In the genomic region with DNA sequence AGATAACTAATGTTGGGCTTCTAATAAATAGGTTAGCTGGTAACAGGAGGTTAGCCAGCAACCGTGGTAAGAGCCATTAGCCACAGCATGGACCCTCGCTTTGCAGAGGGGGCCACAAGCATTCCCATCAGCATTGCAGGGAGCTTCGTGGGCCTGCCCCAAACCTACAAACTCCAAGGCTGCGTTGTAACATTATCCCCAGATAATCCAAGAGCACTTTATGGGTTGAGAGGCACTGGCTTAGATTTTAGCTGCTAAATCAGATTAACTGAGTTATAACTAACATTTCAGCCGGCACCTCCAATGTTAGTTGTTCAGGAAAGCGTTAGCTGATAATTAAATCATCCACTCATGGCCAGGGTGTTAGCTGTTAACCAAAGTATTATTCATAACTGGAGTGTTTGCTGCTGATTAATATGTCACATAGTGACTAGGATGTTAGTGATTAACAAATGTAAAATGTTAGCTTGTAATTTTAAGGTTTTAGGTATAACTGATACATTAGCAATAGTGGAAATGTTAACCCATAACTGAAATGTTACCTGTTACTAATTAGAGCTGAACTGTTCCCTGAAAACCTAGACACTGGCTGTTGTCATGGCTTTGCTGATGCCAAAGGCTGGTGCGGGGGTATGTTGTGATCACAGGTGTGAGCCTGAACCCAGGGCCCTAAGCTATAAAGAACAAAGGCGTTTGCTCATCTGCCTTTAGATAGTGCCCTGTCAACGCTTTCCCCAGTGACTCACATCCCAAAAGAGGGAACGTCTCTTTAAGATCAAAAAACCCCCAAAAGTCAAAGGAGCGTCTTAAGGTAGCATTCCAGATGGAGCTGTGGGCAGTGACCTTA, we compare ENCODE assay signal across 10 cellular contexts. TPM values are rescaled to one million over a fixed set of nuclear protein-coding genes. Genes with fewer than 3 reads are reported as not detected.
DNase-seq lines count a peak whose midpoint lies in the region; ATAC-seq, FAIRE-seq and TF ChIP-seq lines count a peak whose summit lies in the region.
"Had no signal": no experiment of that assay in that cellular context is flagged by ENCODE, and none has a peak within 500 bp of the region (broad histone marks: within the 10 kb centered on the region; RNA-seq: fewer than 3 reads in every experiment).

No MANE protein-coding gene starts in this region.

- no peaks in the 10 kb centered on the region for H4K20me1 ChIP-seq in astrocyte (ENCODE audit: insufficient read depth, low read length)

- intact Hi-C loops in gastrocnemius medialis (cut with DNase I; ENCODE audit: low total_unique reads), result no loop called here

- peak; percentile 13 for FAIRE-seq in astrocyte (lab: Jason Lieb, UNC)

- no peak overlapping the region for H2AFZ ChIP-seq in astrocyte (ENCODE audit: low read depth, low read length)

- H3K9me3 Mint-ChIP-seq in activated naive CD4-positive, alpha-beta T cell treated with anti-CD3 and anti-CD28 coated beads, Interleukin-2, amount 50 U/mL, for 24 hours, result no peaks in the 10 kb centered on the region
- H3K9me3 Mint-ChIP-seq in astrocyte (ENCODE audit: unreplicated experiment), result peaks cover 2% of the 10 kb centered on the region
- H3K9me3 Mint-ChIP-seq: T-helper 1 cell treated with Interleukin-12 subunit alpha and Interleukin-12 subunit beta and Interleukin-4 antibody, amounts not matched to agents 30 μg/mL and 1 μg/mL, for 36 hours had no signal

- ATAC-seq in HG03196 (IDR thresholded peaks at IDR 0.05; ENCODE audit: unreplicated experiment), result peak; percentile 46
- no peak for ATAC-seq in gastrocnemius medialis
- no peak for ATAC-seq in GM21367 (IDR thresholded peaks at IDR 0.05; ENCODE audit: unreplicated experiment)
- no peak for ATAC-seq in HG03439 (IDR thresholded peaks at IDR 0.05; ENCODE audit: unreplicated experiment)

- TF ChIP-seq CTCF in astrocyte (IDR thresholded peaks at IDR 0.05; ENCODE audit: insufficient read depth, low read depth, low read length), result no peak
- TF ChIP-seq CTCF in gastrocnemius medialis (IDR thresholded peaks at IDR 0.05 in 4 of 5, conservative IDR thresholded peaks at IDR 0.05 in 1 of 5), result no peak

- peak overlapping the region; percentile 35 for H3K27ac Mint-ChIP-seq in activated naive CD4-positive, alpha-beta T cell treated with anti-CD3 and anti-CD28 coated beads, Interleukin-2, amount 50 U/mL, for 24 hours
- no peak overlapping the region for H3K27ac Mint-ChIP-seq in astrocyte (ENCODE audit: unreplicated experiment)
- H3K27ac Mint-ChIP-seq: T-helper 1 cell treated with Interleukin-12 subunit alpha and Interleukin-12 subunit beta and Interleukin-4 antibody, amounts not matched to agents 30 μg/mL and 1 μg/mL, for 36 hours had no signal

- peaks cover 10% of the 10 kb centered on the region for H3K36me3 Mint-ChIP-seq in activated naive CD4-positive, alpha-beta T cell treated with anti-CD3 and anti-CD28 coated beads, Interleukin-2, amount 50 U/mL, for 24 hours
- H3K36me3 Mint-ChIP-seq in astrocyte (ENCODE audit: low read depth, unreplicated experiment), result peaks cover 8% of the 10 kb centered on the region

- H3K4me3 Mint-ChIP-seq in activated naive CD4-positive, alpha-beta T cell treated with anti-CD3 and anti-CD28 coated beads, Interleukin-2, amount 50 U/mL, for 24 hours, result no peak overlapping the region
- no peak overlapping the region for H3K4me3 Mint-ChIP-seq in astrocyte (ENCODE audit: unreplicated experiment)
- H3K4me3 Mint-ChIP-seq: T-helper 1 cell treated with Interleukin-12 subunit alpha and Interleukin-12 subunit beta and Interleukin-4 antibody, amounts not matched to agents 30 μg/mL and 1 μg/mL, for 36 hours had no signal

- no peak for DNase-seq in activated naive CD4-positive, alpha-beta T cell (lab: John Stamatoyannopoulos, UW)
- DNase-seq in astrocyte (ENCODE audit: low read depth), result no peak
- no peak for DNase-seq in gastrocnemius medialis
- no peak for DNase-seq in effector CD8-positive, alpha-beta T cell (lab: John Stamatoyannopoulos, UW)
- DNase-seq: NCI-H187 had no signal

- in situ Hi-C loops in gastrocnemius medialis (cut with MboI; ENCODE audit: low sequenced_read_pairs in 4 of 4), result loop anchor here in 2 of 4 donors (25.0 kb wide), 1 partner anchor 571 kb away; the partner anchor contains the start of gene WNT7A (in 2 of the 2)

- H3K27ac ChIP-seq in astrocyte (ENCODE audit: low read depth, low read length), result no peak overlapping the region
- H3K27ac ChIP-seq in gastrocnemius medialis, result peak overlapping the region in 3 of 4 donors; percentile 5 to 41 (median 26)

- peaks cover 14% of the 10 kb centered on the region for H3K4me1 Mint-ChIP-seq in activated naive CD4-positive, alpha-beta T cell treated with anti-CD3 and anti-CD28 coated beads, Interleukin-2, amount 50 U/mL, for 24 hours
- H3K4me1 Mint-ChIP-seq in astrocyte (ENCODE audit: low read depth, unreplicated experiment), result peaks cover 42% of the 10 kb centered on the region

- no peaks in the 10 kb centered on the region for H3K36me3 ChIP-seq in astrocyte (ENCODE audit: insufficient read depth, low read length)
- H3K36me3 ChIP-seq in gastrocnemius medialis, result peaks cover 0 to 41% of the 10 kb centered on the region in 2 donors

- H3K4me3 ChIP-seq in astrocyte (ENCODE audit: insufficient read depth, low read depth, low read length) (no peak overlapping the region), gastrocnemius medialis (no peak overlapping the region)

- H3K27me3 ChIP-seq in astrocyte (ENCODE audit: insufficient read depth, low read length) (no peaks in the 10 kb centered on the region), gastrocnemius medialis (no peaks in the 10 kb centered on the region)

- no peaks in the 10 kb centered on the region for H3K79me2 ChIP-seq in astrocyte (ENCODE audit: insufficient read depth, low read length)

- TF ChIP-seq POLR2A in gastrocnemius medialis (IDR thresholded peaks at IDR 0.05), result no peak

- H3K9me3 ChIP-seq in astrocyte (ENCODE audit: insufficient read depth, low read depth, low read length) (no peaks in the 10 kb centered on the region), gastrocnemius medialis (no peaks in the 10 kb centered on the region)

- no peaks in the 10 kb centered on the region for H3K27me3 Mint-ChIP-seq in activated naive CD4-positive, alpha-beta T cell treated with anti-CD3 and anti-CD28 coated beads, Interleukin-2, amount 50 U/mL, for 24 hours
- H3K27me3 Mint-ChIP-seq in astrocyte (ENCODE audit: low read depth, unreplicated experiment), result no peaks in the 10 kb centered on the region

- H3K4me2 ChIP-seq in astrocyte (ENCODE audit: low read length), result no peak overlapping the region

- H3K4me1 ChIP-seq in astrocyte (ENCODE audit: insufficient read depth, low read length) (peaks cover 50% of the 10 kb centered on the region), gastrocnemius medialis (peaks cover 29 to 33% of the 10 kb centered on the region in 2 donors)

- no peak overlapping the region for H3K9ac ChIP-seq in astrocyte (ENCODE audit: low read length)

RNA-seq across cellular contexts. Expression of gene SLC6A6, which starts 56.3 kb away (rescaled TPM):
- total RNA-seq in astrocyte, result 18.6 and 24.2 TPM in 2 replicates
- 100 to 1,000 TPM in 2 of 4 donors, 10 to 100 TPM in 2; 42.1 to 119 (median 88.7) TPM for total RNA-seq in gastrocnemius medialis
